In genomic region chr21:39373634-39374033, GRCh38 we compare ENCODE assay signal across 8 cellular contexts. TPM values are rescaled to one million over a fixed set of nuclear protein-coding genes. Genes with fewer than 3 reads are reported as not detected.
A peak's percentile ranks its signal among the peaks of the same experiment; 100 is the strongest.
DNase-seq lines count a peak whose midpoint lies in the region; ATAC-seq and TF ChIP-seq lines count a peak whose summit lies in the region.

No MANE protein-coding gene starts in this region.

- peaks cover 3% of the 10 kb centered on the region; the same call in 1 of the 2 replicates for H3F3A ChIP-seq in PC-9 (ENCODE audit: insufficient read depth, low read depth)

- DNase-seq in COLO829 (ENCODE audit: low spot score) = peak; percentile 20
- DNase-seq in H9 = peak; percentile 40
- peak; percentile 56 for DNase-seq in RPMI7951 (ENCODE audit: low read depth)
- DNase-seq in fibroblast of villous mesenchyme (ENCODE audit: low read depth) = peak; percentile 53
- DNase-seq in GOT3 (lab: John Stamatoyannopoulos, UW) = no peak
- no peak for DNase-seq in NK-92 treated with Interleukin-12 subunit alpha and Interleukin-12 subunit beta, amount 100 ng/mL, for 24 hours (lab: John Stamatoyannopoulos, UW)
- no peak for DNase-seq in PC-9

- POLR2A ChIA-PET in PC-9 (lab: Charles Lee; ENCODE audit: unreplicated experiment) = interaction anchor here (0.6 kb wide), 1 partner anchor 10 kb away, joined by 3 read pairs; no protein-coding TSS in a partner anchor

- H3K36me3 Mint-ChIP-seq in H9 (ENCODE audit: insufficient read depth in 1 of 3, low read depth in 3 of 3) = no peaks in the 10 kb centered on the region

- no peak overlapping the region for H3K4me3 Mint-ChIP-seq in H9

- H4K5ac ChIP-seq in H9 (ENCODE audit: insufficient read length, low read depth, low read length) = no peak overlapping the region

- ATAC-seq in GM21529 (IDR thresholded peaks at IDR 0.05; ENCODE audit: unreplicated experiment) = no peak

- H3K9me2 ChIP-seq in PC-9 (ENCODE audit: insufficient read depth) = no peaks in the 10 kb centered on the region

- no peak overlapping the region for H2BK5ac ChIP-seq in H9 (ENCODE audit: insufficient read length, low read length)

- no peak overlapping the region for H2BK15ac ChIP-seq in H9 (ENCODE audit: low read depth, low read length)

- H2BK20ac ChIP-seq in H9 (ENCODE audit: low read depth, low read length, poor library complexity, severe bottlenecking) = no peak overlapping the region

- no peak overlapping the region for H3K4ac ChIP-seq in H9 (ENCODE audit: low read depth, low read length)

- H3K4me1 ChIP-seq in H9 (ENCODE audit: insufficient read depth, low read length) (0 out of 2 replicates have a peak, but pooled peaks cover 2% of the 10 kb centered on the region), PC-9 (replicated peaks; ENCODE audit: insufficient read depth) (0 out of 2 replicates have a peak, but pooled peaks cover 10% of the 10 kb centered on the region)

- H3K79me2 ChIP-seq in H9 (ENCODE audit: insufficient read depth, low read length) (no peaks in the 10 kb centered on the region), PC-9 (ENCODE audit: low read depth) (no peaks in the 10 kb centered on the region)

- H3K4me1 Mint-ChIP-seq in H9 = peaks cover 13 to 16% of the 10 kb centered on the region in 2 experiments

- H3K27me3 ChIP-seq in H9 (ENCODE audit: insufficient read depth, low read length) (no peaks in the 10 kb centered on the region), PC-9 (ENCODE audit: insufficient read depth, low read depth) (no peaks in the 10 kb centered on the region)

- H3K9me3 Mint-ChIP-seq in H9 = no peaks in the 10 kb centered on the region

- H3K4me3 ChIP-seq in fibroblast of villous mesenchyme (ENCODE audit: low read depth, low read length) (no peak overlapping the region), PC-9 (no peak overlapping the region)

- no peaks in the 10 kb centered on the region for H3K79me1 ChIP-seq in H9 (ENCODE audit: insufficient read depth, low read depth, low read length, poor library complexity, severe bottlenecking)

- no CpG with 5 or more reads among the region's 5 CpGs for WGBS in H9 (ENCODE audit: extremely low coverage, insufficient read length, low lambda C conversion rate)

- H3K4me2 ChIP-seq in H9 (ENCODE audit: insufficient read depth, insufficient read length, low read length) = no peak overlapping the region
- H3K4me2 ChIP-seq in PC-9 = no peak overlapping the region

- H3K23me2 ChIP-seq in H9 (ENCODE audit: insufficient read length, low read depth, low read length, poor library complexity, severe bottlenecking) = no peaks in the 10 kb centered on the region

- intact Hi-C loops in PC-9 (cut with micrococcal nuclease; ENCODE audit: unreplicated experiment) = no loop called here

- H4K20me1 ChIP-seq in H9 (ENCODE audit: control insufficient read depth, insufficient read depth, insufficient read length) (no peaks in the 10 kb centered on the region), PC-9 (ENCODE audit: insufficient read depth) (no peaks in the 10 kb centered on the region)

- H2AFZ ChIP-seq in H9 (ENCODE audit: low read length) (no peak overlapping the region), PC-9 (no peak overlapping the region)

- H3K9me3 ChIP-seq in H9 (ENCODE audit: control insufficient read depth, low read depth, low read length) = no peaks in the 10 kb centered on the region
- no peaks in the 10 kb centered on the region for H3K9me3 ChIP-seq in PC-9 (ENCODE audit: insufficient read depth, low read depth)

- H3K18ac ChIP-seq in H9 (ENCODE audit: insufficient read length, low read depth, low read length) = no peak overlapping the region

- CTCF ChIA-PET in PC-9 (lab: Charles Lee) = no interaction called here

- H3K27me3 Mint-ChIP-seq in H9 (ENCODE audit: low read depth) = no peaks in the 10 kb centered on the region; the same call in 1 of the 2 replicates

- H2BK12ac ChIP-seq in H9 (ENCODE audit: insufficient read length, low read depth, low read length) = no peak overlapping the region

- H4K91ac ChIP-seq in H9 (ENCODE audit: insufficient read length, low read depth, low read length) = no peak overlapping the region

- no peak overlapping the region for H3K9ac ChIP-seq in H9 (ENCODE audit: extremely low read depth, insufficient read length, low read length)

- no peak overlapping the region for H3K56ac ChIP-seq in H9 (ENCODE audit: insufficient read length, low read depth, low read length)

- no peak overlapping the region for H2BK120ac ChIP-seq in H9 (ENCODE audit: low read depth, low read length, poor library complexity, severe bottlenecking)

- H3K23ac ChIP-seq in H9 (ENCODE audit: insufficient read length, low read depth, low read length) = no peak overlapping the region

- H3K27ac ChIP-seq in H9 (ENCODE audit: insufficient read length, low read depth, low read length) = no peak overlapping the region
- H3K27ac ChIP-seq in PC-9 = no peak overlapping the region

- H2AK5ac ChIP-seq in H9 (ENCODE audit: insufficient read length, low read length) = no peak overlapping the region

- H3K36me3 ChIP-seq in PC-9 (ENCODE audit: low read depth) = no peaks in the 10 kb centered on the region

- no peak overlapping the region; a peak in 1 of 7 replicates for H3K27ac Mint-ChIP-seq in H9

- no TSS peak for BruUV-seq in PC-9 (replicated peaks; lab: Mats Ljungman, UMichigan)

- no peak overlapping the region for H3T11ph ChIP-seq in H9 (ENCODE audit: low read length)

- TF ChIP-seq CTCF in H9 (conservative IDR thresholded peaks at IDR 0.05) (peak; percentile 51), fibroblast of villous mesenchyme (IDR thresholded peaks at IDR 0.05; ENCODE audit: insufficient read depth, low read depth, low read length) (peak; percentile 55), PC-9 (conservative IDR thresholded peaks at IDR 0.05) (no peak)

- H4K8ac ChIP-seq in H9 (replicated peaks; ENCODE audit: insufficient read length, low read depth, low read length) = no peak overlapping the region

- H3K14ac ChIP-seq in H9 (ENCODE audit: insufficient read depth, low read length) = no peak overlapping the region

RNA-seq across cellular contexts. Expression of gene HMGN1, which starts 24.7 kb away (rescaled TPM):
- total RNA-seq in H9 (2021) (513 and 516 TPM in 2 replicates), fibroblast of villous mesenchyme (177 and 255 TPM in 2 replicates), PC-9 (2021) (369 and 402 TPM in 2 replicates)
- total RNA-seq in RPMI7951 (2014; rRNA removed; shearing (Covaris generic)) = 246 and 276 TPM in 2 replicates

Comparison
In these comparisons a context has a peak if more than half of its experiments do, and no peak if none do; other contexts are left out.
1. DNase-seq: peak in COLO829 (single experiment), H9 (single experiment), RPMI7951 (single experiment) and fibroblast of villous mesenchyme (single experiment); none in GOT3 (single experiment), NK-92 treated with Interleukin-12 subunit alpha and Interleukin-12 subunit beta, amount 100 ng/mL, for 24 hours (single experiment) and PC-9 (0 of 2).